ENCODE assay signal across 8 cellular contexts in the genomic region with DNA sequence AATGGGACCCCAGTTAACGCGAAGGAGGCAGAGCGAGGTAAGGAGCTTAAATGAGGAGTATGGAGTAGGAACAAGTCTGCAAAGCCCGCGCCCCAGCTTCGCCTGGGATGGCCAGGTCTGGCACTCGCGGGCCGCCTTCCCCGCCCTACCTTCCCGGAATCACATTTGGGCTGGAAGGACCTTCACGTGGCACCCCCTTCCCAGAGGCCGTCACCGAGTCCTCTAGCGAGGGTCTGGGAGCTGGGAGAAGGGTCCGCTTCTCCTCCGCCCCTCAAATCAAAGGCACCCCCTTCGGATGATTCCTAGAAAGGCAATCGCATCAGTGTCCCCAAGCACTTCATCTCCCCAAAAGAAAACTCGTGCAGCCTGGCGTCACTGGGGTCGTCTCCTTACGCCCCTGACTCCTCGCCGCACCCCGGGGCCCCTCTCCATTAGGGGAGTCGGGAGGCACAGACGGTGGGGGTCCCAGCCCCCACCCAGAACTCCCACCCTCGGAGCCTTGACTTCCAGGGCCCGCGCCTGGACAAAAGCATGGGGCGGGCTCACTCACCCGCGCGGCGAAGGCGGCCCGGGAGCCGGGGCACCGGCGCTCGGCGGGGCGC. TPM values are rescaled to one million over a fixed set of nuclear protein-coding genes. Genes with fewer than 3 reads are reported as not detected.
A peak's percentile ranks its signal among the peaks of the same experiment; 100 is the strongest.
DNase-seq lines count a peak whose midpoint lies in the region; ATAC-seq and TF ChIP-seq lines count a peak whose summit lies in the region.

No MANE protein-coding gene starts in this region.

- no peak for TF ChIP-seq EP300 in sigmoid colon (IDR thresholded peaks at IDR 0.05)

- H3K4me3 ChIP-seq in right atrium auricular region (peak overlapping the region; percentile 30 to 52), sigmoid colon (peak overlapping the region; percentile 37 to 65 (median 48))

- peaks cover 49 to 62% of the 10 kb centered on the region in 2 donors for H3K27me3 Mint-ChIP-seq in T-cell

- ATAC-seq in GM18502 (IDR thresholded peaks at IDR 0.05; ENCODE audit: poor library complexity, unreplicated experiment) (peak; percentile 27), T-cell (replicated peaks in 1 of 4) (no peak), GM21528 (IDR thresholded peaks at IDR 0.05; ENCODE audit: low FRiP score, unreplicated experiment) (no peak)

- no peaks in the 10 kb centered on the region for H3K9me3 Mint-ChIP-seq in T-cell

- intact Hi-C loops in sigmoid colon (cut with DNase I): loop anchor here (10.0 kb wide), 2 partner anchors 139 to 229 kb away; no protein-coding TSS in a partner anchor

- H3K27ac Mint-ChIP-seq in T-cell: no peak overlapping the region

- CTCF ChIA-PET in T-cell (lab: Charles Lee): no interaction called here

- H3K4me1 ChIP-seq in right atrium auricular region (peaks cover 0 to 11% of the 10 kb centered on the region in 2 donors), sigmoid colon (peaks cover 0 to 13% (median 5%) of the 10 kb centered on the region in 4 donors)

- POLR2A ChIA-PET in T-cell (lab: Charles Lee): no interaction called here

- no peak for TF ChIP-seq POLR2A in sigmoid colon (IDR thresholded peaks at IDR 0.05)

- WGBS in sigmoid colon, 2 donors: 3% methylated on average over 44 of the region's 44 CpGs

- no peaks in the 10 kb centered on the region for H3K36me3 Mint-ChIP-seq in T-cell

- no peaks in the 10 kb centered on the region for H3K9me3 ChIP-seq in right atrium auricular region
- no peaks in the 10 kb centered on the region for H3K9me3 ChIP-seq in sigmoid colon

- peak overlapping the region; percentile 3 to 55 (median 28) for H3K4me3 Mint-ChIP-seq in T-cell

- H3K27ac ChIP-seq in right atrium auricular region (no peak overlapping the region), sigmoid colon (peak overlapping the region; percentile 46 to 78 (median 62))

- H3K4me1 Mint-ChIP-seq in T-cell: peaks cover 9 to 20% (median 15%) of the 10 kb centered on the region in 3 donors

- no peak for DNase-seq in T-cell
- DNase-seq in right atrium auricular region (ENCODE audit: low spot score): no peak
- no peak for DNase-seq in sigmoid colon
- DNase-seq in central memory CD4-positive, alpha-beta T cell: no peak
- DNase-seq in SIG-M5 (lab: John Stamatoyannopoulos, UW): no peak
- no peak for DNase-seq in HT-29 (ENCODE audit: low spot score)

- H3K27me3 ChIP-seq in right atrium auricular region (no peaks in the 10 kb centered on the region), sigmoid colon (no peaks in the 10 kb centered on the region)

- H3K36me3 ChIP-seq in right atrium auricular region (no peaks in the 10 kb centered on the region), sigmoid colon (no peaks in the 10 kb centered on the region)

- no peak for TF ChIP-seq CTCF in right atrium auricular region (IDR thresholded peaks at IDR 0.05)
- no peak for TF ChIP-seq CTCF in sigmoid colon (IDR thresholded peaks at IDR 0.05)

RNA-seq across cellular contexts. Expression of a gene that starts 0.4 kb away (rescaled TPM):
- 1 to 10 TPM in 3 of 5 donors, under 1 TPM in 2; 0.40 to 1.4 (median 1.0) TPM for total RNA-seq in T-cell
- 10 to 100 TPM; 30.5 to 85.1 TPM for total RNA-seq in right atrium auricular region
- total RNA-seq in sigmoid colon: 1,000 to 10,000 TPM; 1,169 to 2,153 (median 1,962) TPM
- polyA plus RNA-seq in sigmoid colon: 100 to 1,000 TPM in 1 of 3 donors, 10 to 100 TPM in 2; 21.5 to 155 (median 34.2) TPM
- 15.0 and 20.5 TPM in 2 replicates for total RNA-seq in HT-29 (2014; rRNA removed; shearing (Covaris generic))

Comparison
In these comparisons a context has a peak if more than half of its experiments do, and no peak if none do; other contexts are left out.
1. H3K27ac ChIP-seq: peak in sigmoid colon (4 of 4); none in right atrium auricular region (0 of 2).
2. RNA of a gene that starts 0.4 kb away (total RNA-seq): 1,169 to 2,153 TPM in sigmoid colon; 30.5 to 85.1 TPM in right atrium auricular region, 15.0 to 20.5 TPM in HT-29 and 0.40 to 1.4 TPM in T-cell; every median in the first group is over 10 times any median in the second.